In the genomic region with DNA sequence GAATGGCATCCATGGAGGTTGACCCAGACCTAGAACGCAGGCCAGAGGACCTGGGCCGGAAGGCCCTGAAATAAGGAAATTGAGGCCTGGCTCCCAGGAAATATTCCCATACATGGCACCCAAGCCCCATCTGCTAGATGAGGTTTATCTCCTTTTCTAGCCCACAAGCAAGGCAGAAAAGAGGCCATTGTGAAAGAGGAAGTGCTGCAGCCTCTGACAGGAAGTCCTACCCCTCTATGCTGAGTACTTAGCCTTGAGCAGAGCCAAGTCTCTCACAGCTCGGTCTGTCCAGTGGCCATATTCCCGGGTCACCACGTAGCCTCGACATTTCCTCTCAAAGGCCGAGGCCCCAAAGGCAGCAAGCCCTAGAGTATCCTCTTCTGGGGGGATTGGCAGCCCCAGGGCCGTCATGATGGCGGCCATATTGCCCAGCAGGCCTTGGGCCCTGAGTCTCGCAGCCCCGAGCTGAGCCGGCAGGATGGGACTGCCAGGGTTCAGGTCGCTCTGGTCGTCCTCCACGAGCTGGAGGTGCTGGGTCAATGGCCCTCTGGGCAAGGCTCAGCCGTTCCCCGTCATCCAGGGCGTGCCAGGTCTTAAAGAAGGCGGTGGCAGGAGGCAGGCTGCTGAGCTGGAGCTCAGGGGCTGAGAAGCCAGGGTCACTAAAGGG, we compare ENCODE assay signal across 8 cellular contexts. TPM values are rescaled to one million over a fixed set of nuclear protein-coding genes. Genes with fewer than 3 reads are reported as not detected.
DNase-seq lines count a peak whose midpoint lies in the region; ATAC-seq and TF ChIP-seq lines count a peak whose summit lies in the region.
"Had no signal": no experiment of that assay in that cellular context is flagged by ENCODE, and none has a peak within 500 bp of the region (broad histone marks: within the 10 kb centered on the region; RNA-seq: fewer than 3 reads in every experiment).

No MANE protein-coding gene starts in this region.

- 82 to 92% (median 88%) methylated on average over 18 to 19 of the region's 19 CpGs for WGBS in stomach, 5 donors

- CTCF ChIA-PET in HEK293T (lab: Yijun Ruan, JAX), result interaction anchor here (1.0 kb wide), 1 partner anchor 60 kb away, joined by 4 read pairs; no protein-coding TSS in a partner anchor

- DNase-seq in HL-60 (ENCODE audit: low read depth in 1 of 2, low spot score in 1 of 2) (peak; percentile 54 to 79), SK-N-MC (ENCODE audit: low read depth, low spot score) (no peak), right atrium auricular region (ENCODE audit: low spot score) (no peak), stomach (no peak), amniotic stem cell (lab: John Stamatoyannopoulos, UW) (no peak), HEK293T (ENCODE audit: extremely low spot score) (no peak)
- DNase-seq: activated CD4-positive, alpha-beta T cell treated with anti-CD3 and anti-CD28 coated beads, Interleukin-2, amount 50 U/mL, for 4 hours had no signal

- no peak for TF ChIP-seq POLR2A in stomach (IDR thresholded peaks at IDR 0.05)

- peaks cover 0 to 25% of the 10 kb centered on the region in 2 donors for H3K4me1 ChIP-seq in right atrium auricular region
- H3K4me1 ChIP-seq in stomach, result peaks cover 14 to 42% (median 29%) of the 10 kb centered on the region in 4 donors

- no peaks in the 10 kb centered on the region for H3K27me3 ChIP-seq in HL-60 (ENCODE audit: insufficient read depth, poor library complexity, severe bottlenecking)
- no peaks in the 10 kb centered on the region for H3K27me3 ChIP-seq in right atrium auricular region
- no peaks in the 10 kb centered on the region for H3K27me3 ChIP-seq in stomach

- H3K4me3 ChIP-seq in HL-60 (replicated peaks; ENCODE audit: insufficient read depth, low read length) (no peak overlapping the region), SK-N-MC (no peak overlapping the region), right atrium auricular region (no peak overlapping the region), stomach (no peak overlapping the region)

- TF ChIP-seq EP300 in stomach (IDR thresholded peaks at IDR 0.05), result no peak

- TF ChIP-seq CTCF in HL-60 (IDR thresholded peaks at IDR 0.05; ENCODE audit: insufficient read depth, low read length), result no peak
- no peak for TF ChIP-seq CTCF in right atrium auricular region (IDR thresholded peaks at IDR 0.05)
- no peak for TF ChIP-seq CTCF in stomach (IDR thresholded peaks at IDR 0.05)

- intact Hi-C loops in stomach (cut with DNase I; ENCODE audit: low total_unique reads), result no loop called here

- POLR2A ChIA-PET in HEK293T (lab: Yijun Ruan, JAX), result interaction anchor here (1.0 to 2.7 kb wide), 3 partner anchors 8 to 99 kb away, joined by 3 to 16 read pairs (median 5); partner anchors contain the start of gene CTF1

- H3K27ac ChIP-seq in HL-60 (replicated peaks), result peak overlapping the region; percentile 94
- peak overlapping the region; percentile 78 for H3K27ac ChIP-seq in SK-N-MC
- H3K27ac ChIP-seq in right atrium auricular region, result peak overlapping the region; percentile 86 to 90
- H3K27ac ChIP-seq in stomach, result peak overlapping the region in 4 of 5 donors; percentile 88 to 93 (median 90)

- H3K36me3 ChIP-seq in SK-N-MC (ENCODE audit: insufficient read depth, low read length), result no peaks in the 10 kb centered on the region
- no peaks in the 10 kb centered on the region for H3K36me3 ChIP-seq in right atrium auricular region
- H3K36me3 ChIP-seq in stomach, result no peaks in the 10 kb centered on the region

- ATAC-seq in HG03521 (IDR thresholded peaks at IDR 0.05; ENCODE audit: unreplicated experiment), result no peak

- H3K9me3 ChIP-seq in SK-N-MC (ENCODE audit: low read depth, low read length), result no peaks in the 10 kb centered on the region
- H3K9me3 ChIP-seq in right atrium auricular region, result no peaks in the 10 kb centered on the region
- no peaks in the 10 kb centered on the region for H3K9me3 ChIP-seq in stomach

- no peak overlapping the region for H3K9ac ChIP-seq in SK-N-MC (ENCODE audit: insufficient read length)

TF ChIP-seq in HEK293T, 16 proteins besides CTCF, POLR2A, EP300 and RAD21:
- TF ChIP-seq CTBP1 (IDR thresholded peaks at IDR 0.05; ENCODE audit: borderline replicate concordance) (no peak), LEF1 (IDR thresholded peaks at IDR 0.05; ENCODE audit: borderline replicate concordance) (no peak), BHLHE40 (IDR thresholded peaks at IDR 0.05; ENCODE audit: borderline replicate concordance) (no peak), L3MBTL2 (conservative IDR thresholded peaks at IDR 0.05) (no peak), ZNF384 (IDR thresholded peaks at IDR 0.05) (no peak), FOXM1 (IDR thresholded peaks at IDR 0.05; ENCODE audit: borderline replicate concordance) (no peak), NFRKB (IDR thresholded peaks at IDR 0.05) (no peak), ELF4 (IDR thresholded peaks at IDR 0.05) (no peak), FOXA1 (IDR thresholded peaks at IDR 0.05) (no peak), ARNT (IDR thresholded peaks at IDR 0.05) (no peak), SUZ12 (IDR thresholded peaks at IDR 0.05) (no peak), TARDBP (IDR thresholded peaks at IDR 0.05) (no peak), HDGF (IDR thresholded peaks at IDR 0.05; ENCODE audit: borderline replicate concordance) (no peak), SP1 (IDR thresholded peaks at IDR 0.05) (no peak), FOXK2 (IDR thresholded peaks at IDR 0.05) (no peak)
- TF ChIP-seq, protein P1, sequence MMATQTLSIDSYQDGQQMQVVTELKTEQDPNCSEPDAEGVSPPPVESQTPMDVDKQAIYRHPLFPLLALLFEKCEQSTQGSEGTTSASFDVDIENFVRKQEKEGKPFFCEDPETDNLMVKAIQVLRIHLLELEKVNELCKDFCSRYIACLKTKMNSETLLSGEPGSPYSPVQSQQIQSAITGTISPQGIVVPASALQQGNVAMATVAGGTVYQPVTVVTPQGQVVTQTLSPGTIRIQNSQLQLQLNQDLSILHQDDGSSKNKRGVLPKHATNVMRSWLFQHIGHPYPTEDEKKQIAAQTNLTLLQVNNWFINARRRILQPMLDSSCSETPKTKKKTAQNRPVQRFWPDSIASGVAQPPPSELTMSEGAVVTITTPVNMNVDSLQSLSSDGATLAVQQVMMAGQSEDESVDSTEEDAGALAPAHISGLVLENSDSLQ (IDR thresholded peaks at IDR 0.05), result no peak

RNA-seq across cellular contexts. Expression of gene CTF1, which starts 7.8 kb away (rescaled TPM):
- total RNA-seq in right atrium auricular region (1 to 10 TPM; 6.5 to 7.6 TPM), stomach (1 to 10 TPM in 1 of 5 donors, under 1 TPM in 2, not detected in 2; 0.29 to 2.3 (median 0.55) TPM)
- 1 to 10 TPM; 2.1 to 4.5 (median 2.9) TPM for polyA plus RNA-seq in stomach

RNA-seq across cellular contexts. Expression of gene BCL7C, which starts 10.4 kb away (rescaled TPM):
- 10 to 100 TPM; 21.1 to 35.1 TPM for total RNA-seq in right atrium auricular region
- 10 to 100 TPM; 12.2 to 44.6 (median 21.6) TPM for total RNA-seq in stomach
- 10 to 100 TPM; 39.5 to 58.2 (median 48.4) TPM for polyA plus RNA-seq in stomach

RNA-seq across cellular contexts. Expression of gene FBXL19, which starts 19.1 kb away (rescaled TPM):
- total RNA-seq in right atrium auricular region (1 to 10 TPM; 5.7 to 7.9 TPM), stomach (100 to 1,000 TPM in 1 of 5 donors, 10 to 100 TPM in 1, 1 to 10 TPM in 3; 6.7 to 252 (median 9.7) TPM)
- polyA plus RNA-seq in stomach, result 10 to 100 TPM in 1 of 3 donors, 1 to 10 TPM in 2; 5.8 to 12.7 (median 8.2) TPM

RNA-seq across cellular contexts. Expression of gene ORAI3, which starts 44.6 kb away (rescaled TPM):
- total RNA-seq in right atrium auricular region, result 10 to 100 TPM; 22.4 to 23.0 TPM
- 10 to 100 TPM in 2 of 5 donors, 1 to 10 TPM in 2, not detected in 1; 6.7 to 14.0 (median 11.2) TPM for total RNA-seq in stomach
- polyA plus RNA-seq in stomach, result 10 to 100 TPM in 2 of 3 donors, 1 to 10 TPM in 1; 7.8 to 26.0 (median 10.5) TPM

RNA-seq across cellular contexts. Expression of gene SETD1A, which starts 53.3 kb away (rescaled TPM):
- total RNA-seq in right atrium auricular region (1 to 10 TPM; 3.8 to 8.6 TPM), stomach (10 to 100 TPM in 3 of 5 donors, 1 to 10 TPM in 2; 4.4 to 22.2 (median 19.2) TPM)
- polyA plus RNA-seq in stomach, result 1 to 10 TPM; 5.2 to 7.5 (median 5.9) TPM

Comparison
In these comparisons a context has a peak if more than half of its experiments do, and no peak if none do; other contexts are left out.
1. DNase-seq: peak in HL-60 (2 of 2); none in SK-N-MC (single experiment), right atrium auricular region (single experiment), stomach (single experiment), amniotic stem cell (single experiment) and HEK293T (single experiment).
2. Peak in every context shown above with its lines, with median percentiles within 50 percentile points of each other: H3K27ac ChIP-seq.